Comparison of ENCODE assay signal across 35 cellular contexts in the genomic region with DNA sequence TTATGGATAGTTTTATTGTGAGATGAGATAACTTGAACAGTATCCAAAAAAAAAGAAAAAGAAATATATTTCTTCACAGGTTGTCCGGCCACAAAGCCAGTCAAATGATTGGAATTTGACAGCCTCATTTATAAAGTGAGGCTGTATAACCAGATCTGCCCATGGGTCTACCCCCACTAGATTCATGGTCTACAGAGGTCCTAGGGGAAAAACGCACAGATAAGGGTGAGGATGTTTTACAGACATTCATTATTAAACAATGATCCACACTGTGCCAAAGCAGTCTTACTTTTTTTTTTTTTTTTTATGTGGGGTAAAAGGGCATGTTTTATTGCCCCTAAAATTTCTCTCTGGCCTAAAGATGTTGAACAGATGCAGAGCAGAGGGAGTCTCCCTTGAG.
"Had no signal": no experiment of that assay in that cellular context is flagged by ENCODE, and none has a peak within 500 bp of the region (broad histone marks: within the 10 kb centered on the region; RNA-seq: fewer than 3 reads in every experiment).

No MANE protein-coding gene starts in this region.

- H3K9ac ChIP-seq: KMS-11 had no signal

- H3K27ac ChIP-seq: KMS-11 had no signal

- H3K36me3 ChIP-seq: MG63 had no signal

- H3K27me3 ChIP-seq: MG63 had no signal

- H3K4me3 ChIP-seq: MG63 had no signal

- DNase-seq: Karpas-422, Kasumi-1, MG63, MM.1S, MV-4-11, NCI-H1048, NCI-H1092, NCI-H1092 treated with DMSO at 0.1 percent for 48 hours, NCI-H1105, NCI-H1105 treated with DMSO at 0.1 percent for 48 hours, NCI-H1417, NCI-H1417 treated with DMSO at 0.1 percent for 48 hours, NCI-H1436, NCI-H1436 treated with DMSO at 0.1 percent for 48 hours, NCI-H146, NCI-H1694, NCI-H1694 treated with DMSO at 0.1 percent for 48 hours, NCI-H187, NCI-H187 treated with DMSO at 0.1 percent for 48 hours, NCI-H1930, NCI-H2029, NCI-H2029 treated with DMSO at 0.1 percent for 48 hours, NCI-H2081, NCI-H2081 treated with DMSO at 0.1 percent for 48 hours, NCI-H2107, NCI-H2171, NCI-H2171 treated with DMSO at 0.1 percent for 48 hours, NCI-H2227 treated with DMSO at 0.1 percent for 48 hours, NCI-H345, NCI-H446, NCI-H446 treated with DMSO at 0.1 percent for 48 hours, NCI-H510A, NCI-H510A treated with DMSO at 0.1 percent for 48 hours, NCI-H524 had no signal

- H3K4me2 ChIP-seq: KMS-11 had no signal

- H3K9me3 ChIP-seq: MG63 had no signal
